Comparison of ENCODE assay signal across 32 cellular contexts in the genomic region with DNA sequence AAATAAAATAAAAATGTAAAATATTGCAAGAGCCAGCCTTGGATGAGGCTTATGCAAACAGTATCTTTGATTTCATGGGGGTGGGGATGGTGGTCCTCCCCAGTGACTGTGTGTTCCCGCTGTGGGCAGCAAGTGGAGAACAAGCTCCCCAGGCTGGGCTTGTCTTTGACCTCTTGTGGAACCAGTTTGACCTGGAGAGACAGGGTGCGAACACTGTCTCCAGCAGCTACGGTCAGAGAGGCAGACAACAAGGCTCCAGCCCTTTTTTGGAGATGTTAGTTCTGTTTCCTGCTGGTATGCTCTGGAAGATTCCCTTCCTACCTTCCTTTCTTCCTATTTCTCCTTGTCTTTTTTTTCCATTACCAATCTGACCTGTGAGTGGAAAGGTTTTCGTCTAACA. TPM values are rescaled to one million over a fixed set of nuclear protein-coding genes. Genes with fewer than 3 reads are reported as not detected.
"Had no signal": no experiment of that assay in that cellular context is flagged by ENCODE, and none has a peak within 500 bp of the region (broad histone marks: within the 10 kb centered on the region; RNA-seq: fewer than 3 reads in every experiment).

No MANE protein-coding gene starts in this region.

- H3K4me3 ChIP-seq: adrenal gland, body of pancreas, colonic mucosa, dorsolateral prefrontal cortex, esophagus squamous epithelium had no signal

- ATAC-seq: activated CD4-positive, alpha-beta T cell treated with anti-CD3 and anti-CD28 coated beads for 36 hours; activated naive CD8-positive, alpha-beta T cell treated with anti-CD3 and anti-CD28 coated beads, Interleukin-2, amount 50 U/mL, for 24 hours; body of pancreas had no signal

- H3K9me3 Mint-ChIP-seq: activated CD4-positive, alpha-beta memory T cell treated with anti-CD3 and anti-CD28 coated beads, Interleukin-2, amount 10 ng/mL, durations not matched to agents 7 days and 5 days; activated CD4-positive, alpha-beta T cell treated with anti-CD3 and anti-CD28 coated beads, Interleukin-2, amount 10 ng/mL, durations not matched to agents 7 days and 5 days; activated naive CD4-positive, alpha-beta T cell treated with anti-CD3 and anti-CD28 coated beads for 36 hours; activated naive CD4-positive, alpha-beta T cell treated with anti-CD3 and anti-CD28 coated beads, Interleukin-2, amount 50 U/mL, for 24 hours; activated naive CD8-positive, alpha-beta T cell treated with anti-CD3 and anti-CD28 coated beads for 36 hours; activated naive CD8-positive, alpha-beta T cell treated with anti-CD3 and anti-CD28 coated beads, Interleukin-2, amount 50 U/mL, for 24 hours; activated T-cell treated with anti-CD3 and anti-CD28 coated beads, Interleukin-2, amount 50 U/mL, for 24 hours; activated T-helper 2 cell treated with anti-CD3 and anti-CD28 coated beads, Interferon-gamma antibody, Interleukin-2, Interleukin-4, amounts not matched to agents 10 μg/mL and 5 μg/mL and 100 μg/mL, durations not matched to agents 14 hours and 24 hours and 36 hours; dendritic cell treated with granulocyte-macrophage colony-stimulating factor and Interleukin-4, amounts not matched to agents 40 ng/mL and 50 ng/mL, for 4 days had no signal

- H3K4me3 Mint-ChIP-seq: activated CD4-positive, alpha-beta memory T cell treated with anti-CD3 and anti-CD28 coated beads, Interleukin-2, amount 10 ng/mL, durations not matched to agents 7 days and 5 days; activated CD4-positive, alpha-beta T cell treated with anti-CD3 and anti-CD28 coated beads for 36 hours; activated CD4-positive, alpha-beta T cell treated with anti-CD3 and anti-CD28 coated beads, Interleukin-2, amount 10 ng/mL, durations not matched to agents 7 days and 5 days; activated naive CD4-positive, alpha-beta T cell treated with anti-CD3 and anti-CD28 coated beads for 36 hours; activated naive CD4-positive, alpha-beta T cell treated with anti-CD3 and anti-CD28 coated beads, Interleukin-2, amount 50 U/mL, for 24 hours; activated naive CD8-positive, alpha-beta T cell treated with anti-CD3 and anti-CD28 coated beads for 36 hours; activated naive CD8-positive, alpha-beta T cell treated with anti-CD3 and anti-CD28 coated beads, Interleukin-2, amount 50 U/mL, for 24 hours; activated T-cell treated with anti-CD3 and anti-CD28 coated beads, Interleukin-2, amount 50 U/mL, for 24 hours; dendritic cell treated with granulocyte-macrophage colony-stimulating factor and Interleukin-4, amounts not matched to agents 40 ng/mL and 50 ng/mL, for 4 days had no signal

- H3K36me3 Mint-ChIP-seq: activated naive CD4-positive, alpha-beta T cell treated with anti-CD3 and anti-CD28 coated beads, Interleukin-2, amount 50 U/mL, for 24 hours; activated naive CD8-positive, alpha-beta T cell treated with anti-CD3 and anti-CD28 coated beads for 36 hours had no signal

- H3K36me3 ChIP-seq: adrenal gland, colonic mucosa, esophagus squamous epithelium had no signal

- H3K27me3 ChIP-seq: body of pancreas, colonic mucosa, esophagus squamous epithelium had no signal

- H3K9me3 ChIP-seq: adrenal gland, body of pancreas, colonic mucosa, esophagus squamous epithelium had no signal

- H3K4me1 ChIP-seq: adrenal gland, body of pancreas, colonic mucosa, esophagus squamous epithelium had no signal

- H3K27ac Mint-ChIP-seq: activated CD4-positive, alpha-beta memory T cell treated with anti-CD3 and anti-CD28 coated beads, Interleukin-2, amount 10 ng/mL, durations not matched to agents 7 days and 5 days; activated CD4-positive, alpha-beta T cell treated with anti-CD3 and anti-CD28 coated beads for 36 hours; activated CD4-positive, alpha-beta T cell treated with anti-CD3 and anti-CD28 coated beads, Interleukin-2, amount 10 ng/mL, durations not matched to agents 7 days and 5 days; activated naive CD4-positive, alpha-beta T cell treated with anti-CD3 and anti-CD28 coated beads for 36 hours; activated naive CD4-positive, alpha-beta T cell treated with anti-CD3 and anti-CD28 coated beads, Interleukin-2, amount 50 U/mL, for 24 hours; activated naive CD8-positive, alpha-beta T cell treated with anti-CD3 and anti-CD28 coated beads for 36 hours; activated naive CD8-positive, alpha-beta T cell treated with anti-CD3 and anti-CD28 coated beads, Interleukin-2, amount 50 U/mL, for 24 hours; activated T-cell treated with anti-CD3 and anti-CD28 coated beads, Interleukin-2, amount 50 U/mL, for 24 hours; activated T-helper 2 cell treated with anti-CD3 and anti-CD28 coated beads, Interferon-gamma antibody, Interleukin-2, Interleukin-4, amounts not matched to agents 10 μg/mL and 5 μg/mL and 100 μg/mL, durations not matched to agents 14 hours and 24 hours and 36 hours; dendritic cell treated with granulocyte-macrophage colony-stimulating factor and Interleukin-4, amounts not matched to agents 40 ng/mL and 50 ng/mL, for 4 days had no signal

- H3K27ac ChIP-seq: adrenal gland, body of pancreas, colonic mucosa, dorsolateral prefrontal cortex, esophagus squamous epithelium had no signal

- DNase-seq: activated CD4-positive, alpha-beta memory T cell treated with anti-CD3 and anti-CD28 coated beads, Interleukin-2, amount 10 ng/mL, durations not matched to agents 7 days and 5 days; activated CD4-positive, alpha-beta T cell treated with anti-CD3 and anti-CD28 coated beads for 36 hours; activated CD4-positive, alpha-beta T cell treated with anti-CD3 and anti-CD28 coated beads, Interleukin-2, amount 10 ng/mL, durations not matched to agents 7 days and 5 days; activated CD4-positive, alpha-beta T cell treated with anti-CD3 and anti-CD28 coated beads, Interleukin-2, amount 50 U/mL, for 4 hours; activated CD4-positive, CD25-positive, alpha-beta regulatory T cell; activated CD4-positive, CD25-positive, alpha-beta regulatory T cell treated with anti-CD3 and anti-CD28 coated beads, Interleukin-2, amount 50 U/mL, for 72 hours; activated CD8-positive, alpha-beta memory T cell treated with anti-CD3 and anti-CD28 coated beads, Interleukin-2, amount 50 U/mL, for 48 hours; activated effector memory CD4-positive, alpha-beta T cell treated with anti-CD3 and anti-CD28 coated beads, Interleukin-2, amount 50 U/mL, for 16 hours; activated naive CD4-positive, alpha-beta T cell treated with anti-CD3 and anti-CD28 coated beads for 36 hours; activated naive CD8-positive, alpha-beta T cell treated with anti-CD3 and anti-CD28 coated beads for 36 hours; activated naive CD8-positive, alpha-beta T cell treated with anti-CD3 and anti-CD28 coated beads, Interleukin-2, amount 50 U/mL, for 24 hours; activated T-cell treated with anti-CD3 and anti-CD28 coated beads for 4 hours; activated T-cell treated with anti-CD3 and anti-CD28 coated beads, Interleukin-2, amount 50 U/mL, for 24 hours; adrenal gland; amygdala; aorta; body of pancreas; central memory CD4-positive, alpha-beta T cell; cerebellar nuclear complex; colonic mucosa; dorsolateral prefrontal cortex; effector memory CD4-positive, alpha-beta T cell; esophagus squamous epithelium; foreskin melanocyte; head of caudate nucleus; T-helper 2 cell had no signal

- H3K4me1 Mint-ChIP-seq: activated CD4-positive, alpha-beta memory T cell treated with anti-CD3 and anti-CD28 coated beads, Interleukin-2, amount 10 ng/mL, durations not matched to agents 7 days and 5 days; activated CD4-positive, alpha-beta T cell treated with anti-CD3 and anti-CD28 coated beads for 36 hours; activated CD4-positive, alpha-beta T cell treated with anti-CD3 and anti-CD28 coated beads, Interleukin-2, amount 10 ng/mL, durations not matched to agents 7 days and 5 days; activated naive CD4-positive, alpha-beta T cell treated with anti-CD3 and anti-CD28 coated beads, Interleukin-2, amount 50 U/mL, for 24 hours; activated naive CD8-positive, alpha-beta T cell treated with anti-CD3 and anti-CD28 coated beads for 36 hours; activated naive CD8-positive, alpha-beta T cell treated with anti-CD3 and anti-CD28 coated beads, Interleukin-2, amount 50 U/mL, for 24 hours had no signal

RNA-seq across cellular contexts. Expression of a gene that starts 21.8 kb away (rescaled TPM):
- total RNA-seq: activated CD4-positive, alpha-beta memory T cell treated with anti-CD3 and anti-CD28 coated beads, Interleukin-2, amount 10 ng/mL, durations not matched to agents 7 days and 5 days; activated CD4-positive, alpha-beta T cell treated with anti-CD3 and anti-CD28 coated beads for 36 hours; activated CD4-positive, alpha-beta T cell treated with anti-CD3 and anti-CD28 coated beads, Interleukin-2, amount 10 ng/mL, durations not matched to agents 7 days and 5 days; activated naive CD4-positive, alpha-beta T cell treated with anti-CD3 and anti-CD28 coated beads for 36 hours; activated naive CD8-positive, alpha-beta T cell treated with anti-CD3 and anti-CD28 coated beads for 36 hours; activated T-helper 2 cell treated with anti-CD3 and anti-CD28 coated beads, Interferon-gamma antibody, Interleukin-2, Interleukin-4, amounts not matched to agents 10 μg/mL and 5 μg/mL and 100 μg/mL, durations not matched to agents 14 hours and 24 hours and 36 hours; fibroblast of lung; fibroblast of villous mesenchyme; T-helper 1 cell treated with Interleukin-12 subunit alpha and Interleukin-12 subunit beta and Interleukin-4 antibody, amounts not matched to agents 30 ng/mL and 1 ng/mL, for 36 hours had no signal
- polyA plus RNA-seq: fibroblast of lung had no signal
